ENCODE assay signal across 16 cellular contexts in genomic region chr3:71987828-71988227, GRCh38.
DNase-seq lines count a peak whose midpoint lies in the region; ATAC-seq, FAIRE-seq and TF ChIP-seq lines count a peak whose summit lies in the region.
"Had no signal": no experiment of that assay in that cellular context is flagged by ENCODE, and none has a peak within 500 bp of the region (broad histone marks: within the 10 kb centered on the region; RNA-seq: fewer than 3 reads in every experiment).

No MANE protein-coding gene starts in this region.

- no peak overlapping the region for H3K4me3 Mint-ChIP-seq in CD4-positive, alpha-beta memory T cell
- no peak overlapping the region for H3K4me3 Mint-ChIP-seq in activated T-cell treated with anti-CD3 and anti-CD28 coated beads, Interleukin-2, amount 50 U/mL, for 4 hours
- H3K4me3 Mint-ChIP-seq: naive thymus-derived CD8-positive, alpha-beta T cell had no signal

- no peak overlapping the region for H3K27ac ChIP-seq in SK-N-MC
- H3K27ac ChIP-seq in gastroesophageal sphincter, result no peak overlapping the region
- no peak overlapping the region for H3K27ac ChIP-seq in CD4-positive, alpha-beta memory T cell (ENCODE audit: low read depth, low read length)
- H3K27ac ChIP-seq: cardiac muscle cell, Peyer's patch had no signal

- peaks cover 0 to 3% (median 0%) of the 10 kb centered on the region in 8 donors for H3K9me3 Mint-ChIP-seq in CD4-positive, alpha-beta memory T cell
- peaks cover 3% of the 10 kb centered on the region for H3K9me3 Mint-ChIP-seq in activated T-cell treated with anti-CD3 and anti-CD28 coated beads, Interleukin-2, amount 50 U/mL, for 4 hours

- no peak for TF ChIP-seq POLR2A in GM12891 (IDR thresholded peaks at IDR 0.05; ENCODE audit: low read depth, low read length)
- TF ChIP-seq POLR2A in gastroesophageal sphincter (IDR thresholded peaks at IDR 0.05), result no peak

- 64 to 83% methylated on average over 1 to 5 of the region's 5 CpGs for WGBS in gastroesophageal sphincter (ENCODE audit: low coverage in 1 of 2), 2 donors

- H3K4me3 ChIP-seq in BJ (ENCODE audit: low read depth, low read length), result no peak overlapping the region
- H3K4me3 ChIP-seq in SK-N-MC, result no peak overlapping the region
- H3K4me3 ChIP-seq in gastroesophageal sphincter, result no peak overlapping the region
- no peak overlapping the region for H3K4me3 ChIP-seq in CD4-positive, alpha-beta memory T cell (ENCODE audit: low read length in 2 of 2)
- H3K4me3 ChIP-seq: cardiac muscle cell, esophagus squamous epithelium, Peyer's patch had no signal

- TF ChIP-seq EP300 in gastroesophageal sphincter (IDR thresholded peaks at IDR 0.05), result no peak

- no peaks in the 10 kb centered on the region for H3K4me1 ChIP-seq in gastroesophageal sphincter
- peaks cover 11% of the 10 kb centered on the region for H3K4me1 ChIP-seq in CD4-positive, alpha-beta memory T cell (ENCODE audit: insufficient read depth, low read length)
- H3K4me1 ChIP-seq: Peyer's patch had no signal

- CTCF ChIA-PET in BJ (lab: Yijun Ruan, JAX), result interaction anchor here (0.7 to 2.0 kb wide), 4 partner anchors 10 to 831 kb away, joined by 3 to 5 read pairs (median 4); no protein-coding TSS in a partner anchor
- CTCF ChIA-PET in CD4-positive, alpha-beta memory T cell (lab: Charles Lee; ENCODE audit: partially characterized antibody), result no interaction called here

- no peaks in the 10 kb centered on the region for H3K36me3 ChIP-seq in BJ (ENCODE audit: control insufficient read depth, insufficient read depth, low read length)
- no peaks in the 10 kb centered on the region for H3K36me3 ChIP-seq in SK-N-MC (ENCODE audit: insufficient read depth, low read length)
- no peaks in the 10 kb centered on the region for H3K36me3 ChIP-seq in gastroesophageal sphincter
- H3K36me3 ChIP-seq in CD4-positive, alpha-beta memory T cell (ENCODE audit: insufficient read depth, low read length), result no peaks in the 10 kb centered on the region
- H3K36me3 ChIP-seq: cardiac muscle cell, esophagus squamous epithelium, Peyer's patch had no signal

- H3K27me3 ChIP-seq in BJ (ENCODE audit: control insufficient read depth, insufficient read depth, low read length) (no peaks in the 10 kb centered on the region), gastroesophageal sphincter (no peaks in the 10 kb centered on the region)
- H3K27me3 ChIP-seq in CD4-positive, alpha-beta memory T cell (ENCODE audit: insufficient read depth, low read length), result no peaks in the 10 kb centered on the region
- H3K27me3 ChIP-seq: cardiac muscle cell, esophagus squamous epithelium, Peyer's patch had no signal

- no peak overlapping the region for H3K27ac Mint-ChIP-seq in CD4-positive, alpha-beta memory T cell
- H3K27ac Mint-ChIP-seq: naive thymus-derived CD8-positive, alpha-beta T cell had no signal

- H3K9me3 ChIP-seq in SK-N-MC (ENCODE audit: low read depth, low read length), result no peaks in the 10 kb centered on the region
- no peaks in the 10 kb centered on the region for H3K9me3 ChIP-seq in gastroesophageal sphincter
- no peaks in the 10 kb centered on the region for H3K9me3 ChIP-seq in CD4-positive, alpha-beta memory T cell (ENCODE audit: control insufficient read depth in 1 of 2, low read length in 2 of 2)
- H3K9me3 ChIP-seq: Peyer's patch had no signal

- no peaks in the 10 kb centered on the region for H3K36me3 Mint-ChIP-seq in CD4-positive, alpha-beta memory T cell
- no peaks in the 10 kb centered on the region for H3K36me3 Mint-ChIP-seq in activated T-cell treated with anti-CD3 and anti-CD28 coated beads, Interleukin-2, amount 50 U/mL, for 4 hours (ENCODE audit: insufficient read depth)
- H3K36me3 Mint-ChIP-seq: naive thymus-derived CD8-positive, alpha-beta T cell had no signal

- H3K4me1 Mint-ChIP-seq in CD4-positive, alpha-beta memory T cell, result peaks cover 7 to 13% (median 10%) of the 10 kb centered on the region in 4 donors
- peaks cover 16% of the 10 kb centered on the region for H3K4me1 Mint-ChIP-seq in activated T-cell treated with anti-CD3 and anti-CD28 coated beads, Interleukin-2, amount 50 U/mL, for 4 hours (ENCODE audit: low read depth)

- H3K9ac ChIP-seq in SK-N-MC (ENCODE audit: insufficient read length), result no peak overlapping the region

- DNase-seq in BJ (ENCODE audit: low read depth) (peak; percentile 20), GM12891 (ENCODE audit: insufficient read length, low spot score) (no peak), SK-N-MC (ENCODE audit: low read depth, low spot score) (peak; percentile 14), occipital lobe (lab: John Stamatoyannopoulos, UW) (no peak)
- no peak for DNase-seq in CD4-positive, alpha-beta memory T cell
- no peak for DNase-seq in activated T-cell treated with anti-CD3 and anti-CD28 coated beads, Interleukin-2, amount 50 U/mL, for 1 hour
- no peak for DNase-seq in activated T-cell treated with anti-CD3 and anti-CD28 coated beads, Interleukin-2, amount 50 U/mL, for 4 hours
- DNase-seq: activated CD4-positive, CD25-positive, alpha-beta regulatory T cell; esophagus squamous epithelium; naive thymus-derived CD8-positive, alpha-beta T cell; NCI-H187; Peyer's patch; stimulated activated CD8-positive, alpha-beta memory T cell treated with anti-CD3 and anti-CD28 coated beads, Interleukin-4, amount 100 ng/mL, for 48 hours had no signal

- TF ChIP-seq CTCF in BJ (IDR thresholded peaks at IDR 0.05; ENCODE audit: insufficient read depth, low read depth, low read length) (no peak), gastroesophageal sphincter (IDR thresholded peaks at IDR 0.05) (no peak)

- intact Hi-C loops in CD4-positive, alpha-beta memory T cell (cut with micrococcal nuclease), result no loop called here

- FAIRE-seq in GM12891 (lab: Jason Lieb, UNC), result peak; percentile 65
- FAIRE-seq: islet of Langerhans had no signal

- POLR2A ChIA-PET in BJ (lab: Charles Lee), result interaction anchor here (0.8 kb wide), 1 partner anchor 168 kb away, joined by 3 read pairs; no protein-coding TSS in a partner anchor
- POLR2A ChIA-PET in CD4-positive, alpha-beta memory T cell (lab: Charles Lee; ENCODE audit: partially characterized antibody), result no interaction called here

- ATAC-seq in gastroesophageal sphincter, result peak; percentile 57
- no peak for ATAC-seq in activated T-cell treated with anti-CD3 and anti-CD28 coated beads, Interleukin-2, amount 50 U/mL, for 4 hours
- ATAC-seq: naive thymus-derived CD8-positive, alpha-beta T cell had no signal

- peaks cover 0 to 3% of the 10 kb centered on the region in 2 donors for H3K27me3 Mint-ChIP-seq in CD4-positive, alpha-beta memory T cell
- no peaks in the 10 kb centered on the region for H3K27me3 Mint-ChIP-seq in activated T-cell treated with anti-CD3 and anti-CD28 coated beads, Interleukin-2, amount 50 U/mL, for 4 hours (ENCODE audit: low read depth)
- H3K27me3 Mint-ChIP-seq: naive thymus-derived CD8-positive, alpha-beta T cell had no signal

TF ChIP-seq in GM12891, 5 proteins besides CTCF, POLR2A, EP300 and RAD21:
- TF ChIP-seq POU2F2 (IDR thresholded peaks at IDR 0.05; ENCODE audit: low read depth, low read length) (no peak), PAX5 (IDR thresholded peaks at IDR 0.05; ENCODE audit: insufficient read depth, low read length, severe bottlenecking) (no peak), TAF1 (IDR thresholded peaks at IDR 0.05; ENCODE audit: low read depth, low read length) (no peak), SPI1 (IDR thresholded peaks at IDR 0.05; ENCODE audit: low read depth, low read length) (no peak), POLR2AphosphoS5 (IDR thresholded peaks at IDR 0.05; ENCODE audit: low read depth, low read length) (no peak)
TF ChIP-seq in GM12891: peak in this region for 0.

Comparison
In these comparisons a context has a peak if more than half of its experiments do, and no peak if none do; other contexts are left out.
1. DNase-seq: peak in BJ (single experiment) and SK-N-MC (single experiment); none in GM12891 (single experiment), CD4-positive, alpha-beta memory T cell (0 of 5), activated T-cell treated with anti-CD3 and anti-CD28 coated beads, Interleukin-2, amount 50 U/mL, for 1 hour (single experiment), occipital lobe (single experiment) and activated T-cell treated with anti-CD3 and anti-CD28 coated beads, Interleukin-2, amount 50 U/mL, for 4 hours (single experiment).